In the genomic region with DNA sequence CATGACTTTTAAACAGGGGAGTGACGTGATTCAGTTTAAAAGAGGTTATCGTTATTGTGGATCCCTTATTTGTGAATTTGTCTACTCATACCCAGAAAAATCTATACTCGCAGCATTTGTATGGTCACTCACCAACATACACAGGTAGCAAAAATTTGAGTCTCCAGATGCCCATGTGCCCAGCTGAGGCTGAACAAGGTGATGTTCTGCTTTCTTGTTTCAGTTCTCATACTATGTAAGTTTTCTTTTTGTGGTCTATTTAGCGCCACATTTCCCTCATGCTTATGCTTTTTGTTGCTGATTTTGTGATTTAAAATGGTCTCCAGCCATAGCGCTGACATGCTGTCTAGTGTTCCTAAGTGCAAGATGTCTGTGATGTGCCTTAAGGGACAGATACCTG, we compare ENCODE assay signal across 22 cellular contexts.
"Had no signal": no experiment of that assay in that cellular context is flagged by ENCODE, and none has a peak within 500 bp of the region (broad histone marks: within the 10 kb centered on the region; RNA-seq: fewer than 3 reads in every experiment).

No MANE protein-coding gene starts in this region.

- H3K4me2 ChIP-seq: smooth muscle cell had no signal

- H3K4me3 ChIP-seq: left ventricle myocardium inferior, lung, ovary, right atrium auricular region, right lobe of liver, smooth muscle cell, testis, thyroid gland, transverse colon, upper lobe of left lung, vagina had no signal

- H3K27me3 ChIP-seq: ovary, right atrium auricular region, right lobe of liver, testis, thyroid gland, transverse colon, upper lobe of left lung, vagina had no signal

- H3K4me1 ChIP-seq: left ventricle myocardium inferior, right atrium auricular region, right lobe of liver, testis, thyroid gland, transverse colon, upper lobe of left lung, vagina had no signal

- DNase-seq: islet precursor cell; left ventricle myocardium inferior; mesendoderm; naive B cell; natural killer cell; ovary; right lobe of liver; stimulated activated CD4-positive, alpha-beta T cell treated with anti-CD3 and anti-CD28 coated beads, Interleukin-1b, Interleukin-23, amount 100 ng/mL, for 48 hours; stimulated activated CD4-positive, alpha-beta T cell treated with anti-CD3 and anti-CD28 coated beads, Interleukin-2, amount 100 ng/mL, for 48 hours; stimulated activated CD4-positive, alpha-beta T cell treated with anti-CD3 and anti-CD28 coated beads, Interleukin-4, amount 100 ng/mL, for 4 hours; stimulated activated CD8-positive, alpha-beta memory T cell treated with anti-CD3 and anti-CD28 coated beads, Interleukin-4, amount 100 ng/mL, for 48 hours; stimulated activated naive CD4-positive, alpha-beta T cell treated with Interleukin-2 at 50 U/mL for 16 hours; stimulated activated naive CD8-positive, alpha-beta T cell treated with anti-CD3 and anti-CD28 coated beads, Interleukin-15, amount 100 ng/mL, for 72 hours; testis; thyroid gland; transverse colon; upper lobe of left lung had no signal

- H3K27ac ChIP-seq: left ventricle myocardium inferior, ovary, right atrium auricular region, right lobe of liver, testis, thyroid gland, transverse colon, upper lobe of left lung, vagina had no signal

- ATAC-seq: natural killer cell; right lobe of liver; stimulated activated memory B cell treated with anti-CD40 and anti-IgM and Interleukin-4, amounts not matched to agents 10 μg/mL and 1 μg/mL and 100 μg/mL, for 72 hours; stimulated activated naive CD8-positive, alpha-beta T cell treated with anti-CD3 and anti-CD28 coated beads, Interleukin-15, amount 100 ng/mL, for 72 hours had no signal

- H3K36me3 ChIP-seq: left ventricle myocardium inferior, ovary, right atrium auricular region, right lobe of liver, thyroid gland, transverse colon, upper lobe of left lung, vagina had no signal

- H3K9me3 ChIP-seq: left ventricle myocardium inferior, ovary, right atrium auricular region, right lobe of liver, testis, thyroid gland, transverse colon, upper lobe of left lung, vagina had no signal
